Comparison of ENCODE assay signal across 18 cellular contexts in genomic region chr1:16209132-16209846, GRCh38. TPM values are rescaled to one million over a fixed set of nuclear protein-coding genes. Genes with fewer than 3 reads are reported as not detected.
DNase-seq lines count a peak whose midpoint lies in the region; ATAC-seq and TF ChIP-seq lines count a peak whose summit lies in the region.
"Had no signal": no experiment of that assay in that cellular context is flagged by ENCODE, and none has a peak within 500 bp of the region (broad histone marks: within the 10 kb centered on the region; RNA-seq: fewer than 3 reads in every experiment).

No MANE protein-coding gene starts in this region.

- H3K4me1 ChIP-seq in hepatocyte (ENCODE audit: insufficient read depth): peaks cover 29% of the 10 kb centered on the region
- peaks cover 44 to 56% of the 10 kb centered on the region in 2 donors for H3K4me1 ChIP-seq in thyroid gland

- H3K27me3 Mint-ChIP-seq in activated naive CD4-positive, alpha-beta T cell treated with anti-CD3 and anti-CD28 coated beads, Interleukin-2, amount 10 ng/mL, durations not matched to agents 7 days and 5 days: peaks cover 20% of the 10 kb centered on the region
- H3K27me3 Mint-ChIP-seq in activated naive CD8-positive, alpha-beta T cell treated with anti-CD3 and anti-CD28 coated beads, Interleukin-2, amount 50 U/mL, for 24 hours: no peaks in the 10 kb centered on the region

- H4K20me1 ChIP-seq in hepatocyte (ENCODE audit: insufficient read depth, poor library complexity, severe bottlenecking): no peaks in the 10 kb centered on the region

- H3K9me2 ChIP-seq in hepatocyte (replicated peaks; ENCODE audit: insufficient read depth): no peaks in the 10 kb centered on the region

- H3K36me3 ChIP-seq in hepatocyte (replicated peaks; ENCODE audit: insufficient read depth, low read depth) (no peaks in the 10 kb centered on the region), thyroid gland (no peaks in the 10 kb centered on the region)

- peaks cover 2% of the 10 kb centered on the region for H3K36me3 Mint-ChIP-seq in activated naive CD4-positive, alpha-beta T cell treated with anti-CD3 and anti-CD28 coated beads, Interleukin-2, amount 10 ng/mL, durations not matched to agents 7 days and 5 days
- H3K36me3 Mint-ChIP-seq in activated naive CD8-positive, alpha-beta T cell treated with anti-CD3 and anti-CD28 coated beads, Interleukin-2, amount 50 U/mL, for 24 hours (ENCODE audit: low read depth): no peaks in the 10 kb centered on the region
- H3K36me3 Mint-ChIP-seq: natural killer cell had no signal

- H3K9me3 ChIP-seq in hepatocyte (ENCODE audit: low read depth): no peaks in the 10 kb centered on the region
- no peaks in the 10 kb centered on the region for H3K9me3 ChIP-seq in thyroid gland
- H3K9me3 ChIP-seq: heart left ventricle, lower lobe of right lung, MG63 had no signal

- no peaks in the 10 kb centered on the region for H3K27me3 ChIP-seq in hepatocyte
- H3K27me3 ChIP-seq in thyroid gland: no peaks in the 10 kb centered on the region
- H3K27me3 ChIP-seq: heart left ventricle, MG63 had no signal

- TF ChIP-seq POLR2A in thyroid gland (IDR thresholded peaks at IDR 0.05): no peak

- H3K27ac Mint-ChIP-seq in activated naive CD4-positive, alpha-beta T cell treated with anti-CD3 and anti-CD28 coated beads, Interleukin-2, amount 10 ng/mL, durations not matched to agents 7 days and 5 days: no peak overlapping the region
- peak overlapping the region; percentile 39 for H3K27ac Mint-ChIP-seq in activated naive CD8-positive, alpha-beta T cell treated with anti-CD3 and anti-CD28 coated beads, Interleukin-2, amount 50 U/mL, for 24 hours
- H3K27ac Mint-ChIP-seq: natural killer cell had no signal

- H3K9me3 Mint-ChIP-seq in activated naive CD4-positive, alpha-beta T cell treated with anti-CD3 and anti-CD28 coated beads, Interleukin-2, amount 10 ng/mL, durations not matched to agents 7 days and 5 days: no peaks in the 10 kb centered on the region
- no peaks in the 10 kb centered on the region for H3K9me3 Mint-ChIP-seq in activated naive CD8-positive, alpha-beta T cell treated with anti-CD3 and anti-CD28 coated beads, Interleukin-2, amount 50 U/mL, for 24 hours
- H3K9me3 Mint-ChIP-seq: natural killer cell had no signal

- H3K79me2 ChIP-seq in hepatocyte: peaks cover 18% of the 10 kb centered on the region

- no peak for DNase-seq in activated naive CD4-positive, alpha-beta T cell treated with anti-CD3 and anti-CD28 coated beads, Interleukin-2, amount 10 ng/mL, durations not matched to agents 7 days and 5 days
- no peak for DNase-seq in activated naive CD4-positive, alpha-beta T cell treated with Interleukin-2 at 50 U/mL for 16 hours
- DNase-seq in activated naive CD8-positive, alpha-beta T cell treated with anti-CD3 and anti-CD28 coated beads, Interleukin-2, amount 50 U/mL, for 24 hours: no peak
- DNase-seq in hepatocyte (ENCODE audit: low spot score): no peak
- DNase-seq in thyroid gland: no peak
- no peak for DNase-seq in middle frontal gyrus (ENCODE audit: extremely low spot score, low spot score)
- no peak for DNase-seq in HT-29 (ENCODE audit: low spot score)
- no peak for DNase-seq in left cardiac atrium
- DNase-seq: lower lobe of right lung; MG63; natural killer cell; NCI-H1436 treated with DMSO at 0.1 percent for 48 hours; small intestine; stimulated activated CD4-positive, alpha-beta T cell treated with anti-CD3 and anti-CD28 coated beads, Interleukin-4, amount 100 ng/mL, for 4 hours; T-helper 9 cell had no signal

- H3K4me3 Mint-ChIP-seq in activated naive CD4-positive, alpha-beta T cell treated with anti-CD3 and anti-CD28 coated beads, Interleukin-2, amount 10 ng/mL, durations not matched to agents 7 days and 5 days: peak overlapping the region; percentile 29
- no peak overlapping the region for H3K4me3 Mint-ChIP-seq in activated naive CD8-positive, alpha-beta T cell treated with anti-CD3 and anti-CD28 coated beads, Interleukin-2, amount 50 U/mL, for 24 hours

- intact Hi-C loops in thyroid gland (cut with DNase I): no loop called here
- intact Hi-C loops in left cardiac atrium (cut with DNase I): loop anchor here in 1 of 2 donors (5.0 kb wide), 1 partner anchor 33 kb away; no protein-coding TSS in a partner anchor

- CTCF ChIA-PET in activated naive CD4-positive, alpha-beta T cell treated with anti-CD3 and anti-CD28 coated beads, Interleukin-2, amount 10 ng/mL, durations not matched to agents 7 days and 5 days (lab: Charles Lee): no interaction called here

- peaks cover 19% of the 10 kb centered on the region for H3K4me1 Mint-ChIP-seq in activated naive CD4-positive, alpha-beta T cell treated with anti-CD3 and anti-CD28 coated beads, Interleukin-2, amount 10 ng/mL, durations not matched to agents 7 days and 5 days
- H3K4me1 Mint-ChIP-seq in activated naive CD8-positive, alpha-beta T cell treated with anti-CD3 and anti-CD28 coated beads, Interleukin-2, amount 50 U/mL, for 24 hours: peaks cover 9% of the 10 kb centered on the region

- TF ChIP-seq CTCF in hepatocyte (IDR thresholded peaks at IDR 0.05; ENCODE audit: poor library complexity) (no peak), thyroid gland (IDR thresholded peaks at IDR 0.05) (no peak)

- no peak overlapping the region for H2AFZ ChIP-seq in hepatocyte

- ATAC-seq in activated naive CD8-positive, alpha-beta T cell treated with anti-CD3 and anti-CD28 coated beads, Interleukin-2, amount 50 U/mL, for 24 hours: no peak
- ATAC-seq in left cardiac atrium: no peak
- ATAC-seq: heart left ventricle, lower lobe of right lung, natural killer cell, Panc1 had no signal

- H3K4me3 ChIP-seq in hepatocyte (no peak overlapping the region), thyroid gland (replicated peaks in 1 of 3) (no peak overlapping the region)
- H3K4me3 ChIP-seq: heart left ventricle, MG63 had no signal

- WGBS in hepatocyte (ENCODE audit: low lambda C conversion rate, missing lambda C conversion rate): 83% methylated on average over 9 of the region's 9 CpGs
- 70 to 73% methylated on average over 9 of the region's 9 CpGs for WGBS in thyroid gland, 2 donors

- H3K27ac ChIP-seq in hepatocyte (no peak overlapping the region), thyroid gland (peak overlapping the region in 2 of 3 donors; percentile 21 to 80)
- H3K27ac ChIP-seq: heart left ventricle, lower lobe of right lung had no signal

- H3K4me2 ChIP-seq in hepatocyte: peak overlapping the region; percentile 74

RNA-seq across cellular contexts. Expression of gene ARHGEF19, which starts 3.2 kb away (rescaled TPM):
- 15.9 and 21.0 TPM in 2 replicates for total RNA-seq in hepatocyte
- polyA plus RNA-seq in hepatocyte: 24.7 and 24.8 TPM in 2 replicates
- total RNA-seq in thyroid gland: 10 to 100 TPM; 11.9 to 32.3 (median 17.5) TPM
- total RNA-seq in HT-29 (2014; rRNA removed; shearing (Covaris generic)): 15.8 and 15.9 TPM in 2 replicates
- 1 to 10 TPM; 2.1 to 4.7 TPM for total RNA-seq in left cardiac atrium

RNA-seq across cellular contexts. Expression of gene CPLANE2, which starts 27.7 kb away (rescaled TPM):
- total RNA-seq in hepatocyte: 5.4 and 6.6 TPM in 2 replicates
- polyA plus RNA-seq in hepatocyte: 2.9 and 6.6 TPM in 2 replicates
- 10 to 100 TPM in 3 of 4 donors, 1 to 10 TPM in 1; 4.3 to 21.8 (median 15.3) TPM for total RNA-seq in thyroid gland
- 16.3 and 25.7 TPM in 2 replicates for total RNA-seq in HT-29 (2014; rRNA removed; shearing (Covaris generic))
- 1 to 10 TPM; 4.7 to 7.2 TPM for total RNA-seq in left cardiac atrium

RNA-seq across cellular contexts. Expression of gene EPHA2, which starts 53.4 kb away (rescaled TPM):
- total RNA-seq in hepatocyte: 26.7 and 27.3 TPM in 2 replicates
- polyA plus RNA-seq in hepatocyte: 20.0 and 20.4 TPM in 2 replicates
- total RNA-seq in thyroid gland: 10 to 100 TPM; 22.3 to 53.2 (median 29.3) TPM
- 302 and 331 TPM in 2 replicates for total RNA-seq in HT-29 (2014; rRNA removed; shearing (Covaris generic))
- 10 to 100 TPM in 1 of 2 donors, 1 to 10 TPM in 1; 8.1 to 24.1 TPM for total RNA-seq in left cardiac atrium
- total RNA-seq: activated CD8-positive, alpha-beta memory T cell treated with anti-CD3 and anti-CD28 coated beads for 36 hours had no signal
